Comparison of ENCODE assay signal across 1 cellular context in genomic region chr6:43092635-43093034, GRCh38.
A peak's percentile ranks its signal among the peaks of the same experiment; 100 is the strongest.
TF ChIP-seq lines count a peak whose summit lies in the region.

No MANE protein-coding gene starts in this region.

TF ChIP-seq in endothelial cell of umbilical vein, 7 proteins besides CTCF, POLR2A, EP300 and RAD21:
- no peak for TF ChIP-seq FOS (IDR thresholded peaks at IDR 0.05; ENCODE audit: borderline replicate concordance, insufficient read depth, low read length)
- TF ChIP-seq GATA2 (IDR thresholded peaks at IDR 0.05; ENCODE audit: insufficient read depth, insufficient read length, low read depth, low read length), result peak; percentile 9
- TF ChIP-seq MAX (IDR thresholded peaks at IDR 0.05; ENCODE audit: insufficient read depth, insufficient read length), result no peak
